Comparison of ENCODE assay signal across 1 cellular context in genomic region chr7:111477462-111478225, GRCh38.
TF ChIP-seq lines count a peak whose summit lies in the region.

No MANE protein-coding gene starts in this region.

TF ChIP-seq in K562, 482 proteins besides CTCF, POLR2A, EP300 and RAD21 (continued from another document):
- TF ChIP-seq PKNOX1 (IDR thresholded peaks at IDR 0.05) (peak; percentile 61; the same call in 1 of the 2 replicates), RFX5 (IDR thresholded peaks at IDR 0.05; ENCODE audit: low read depth, low read length) (no peak), RBM25 (IDR thresholded peaks at IDR 0.05; ENCODE audit: low read depth, low read length, severe bottlenecking) (peak; percentile 64), TCF3 (CRISPR knock-in tag; IDR thresholded peaks at IDR 0.05) (peak; percentile 91), RCOR1 (IDR thresholded peaks at IDR 0.05; ENCODE audit: borderline replicate concordance in 1 of 2, low read depth in 2 of 2, low read length in 2 of 2) (peak in 1 of 2 experiments; percentile 89; a peak in 3 of 4 replicates), SMAD1 (IDR thresholded peaks at IDR 0.05; ENCODE audit: low read depth, low read length, partially characterized antibody) (no peak), HMGXB4 (CRISPR knock-in tag; IDR thresholded peaks at IDR 0.05) (no peak), MECOM (CRISPR knock-in tag; IDR thresholded peaks at IDR 0.05) (peak; percentile 77), NR2C1 (IDR thresholded peaks at IDR 0.05) (no peak; the same call in 1 of the 2 replicates), NR2C1 (tag; IDR thresholded peaks at IDR 0.05) (peak; percentile 64), CBX5 (IDR thresholded peaks at IDR 0.05; ENCODE audit: borderline replicate concordance, low read depth) (peak; percentile 52; the same call in 1 of the 2 replicates), TAL1 (IDR thresholded peaks at IDR 0.05) (peak; percentile 80), MCM3 (IDR thresholded peaks at IDR 0.05) (no peak), ZNF24 (IDR thresholded peaks at IDR 0.05) (no peak), SOX6 (IDR thresholded peaks at IDR 0.05) (peak; percentile 54)
- TF ChIP-seq, protein P1, sequence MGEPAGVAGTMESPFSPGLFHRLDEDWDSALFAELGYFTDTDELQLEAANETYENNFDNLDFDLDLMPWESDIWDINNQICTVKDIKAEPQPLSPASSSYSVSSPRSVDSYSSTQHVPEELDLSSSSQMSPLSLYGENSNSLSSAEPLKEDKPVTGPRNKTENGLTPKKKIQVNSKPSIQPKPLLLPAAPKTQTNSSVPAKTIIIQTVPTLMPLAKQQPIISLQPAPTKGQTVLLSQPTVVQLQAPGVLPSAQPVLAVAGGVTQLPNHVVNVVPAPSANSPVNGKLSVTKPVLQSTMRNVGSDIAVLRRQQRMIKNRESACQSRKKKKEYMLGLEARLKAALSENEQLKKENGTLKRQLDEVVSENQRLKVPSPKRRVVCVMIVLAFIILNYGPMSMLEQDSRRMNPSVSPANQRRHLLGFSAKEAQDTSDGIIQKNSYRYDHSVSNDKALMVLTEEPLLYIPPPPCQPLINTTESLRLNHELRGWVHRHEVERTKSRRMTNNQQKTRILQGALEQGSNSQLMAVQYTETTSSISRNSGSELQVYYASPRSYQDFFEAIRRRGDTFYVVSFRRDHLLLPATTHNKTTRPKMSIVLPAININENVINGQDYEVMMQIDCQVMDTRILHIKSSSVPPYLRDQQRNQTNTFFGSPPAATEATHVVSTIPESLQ (CRISPR knock-in tag; IDR thresholded peaks at IDR 0.05), result no peak; the same call in 1 of the 2 replicates
- TF ChIP-seq, protein P2, sequence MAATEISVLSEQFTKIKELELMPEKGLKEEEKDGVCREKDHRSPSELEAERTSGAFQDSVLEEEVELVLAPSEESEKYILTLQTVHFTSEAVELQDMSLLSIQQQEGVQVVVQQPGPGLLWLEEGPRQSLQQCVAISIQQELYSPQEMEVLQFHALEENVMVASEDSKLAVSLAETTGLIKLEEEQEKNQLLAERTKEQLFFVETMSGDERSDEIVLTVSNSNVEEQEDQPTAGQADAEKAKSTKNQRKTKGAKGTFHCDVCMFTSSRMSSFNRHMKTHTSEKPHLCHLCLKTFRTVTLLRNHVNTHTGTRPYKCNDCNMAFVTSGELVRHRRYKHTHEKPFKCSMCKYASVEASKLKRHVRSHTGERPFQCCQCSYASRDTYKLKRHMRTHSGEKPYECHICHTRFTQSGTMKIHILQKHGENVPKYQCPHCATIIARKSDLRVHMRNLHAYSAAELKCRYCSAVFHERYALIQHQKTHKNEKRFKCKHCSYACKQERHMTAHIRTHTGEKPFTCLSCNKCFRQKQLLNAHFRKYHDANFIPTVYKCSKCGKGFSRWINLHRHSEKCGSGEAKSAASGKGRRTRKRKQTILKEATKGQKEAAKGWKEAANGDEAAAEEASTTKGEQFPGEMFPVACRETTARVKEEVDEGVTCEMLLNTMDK (IDR thresholded peaks at IDR 0.05; ENCODE audit: borderline replicate concordance, insufficient read depth, low read depth, low read length, poor library complexity, severe bottlenecking), result no peak
- TF ChIP-seq, protein P3, sequence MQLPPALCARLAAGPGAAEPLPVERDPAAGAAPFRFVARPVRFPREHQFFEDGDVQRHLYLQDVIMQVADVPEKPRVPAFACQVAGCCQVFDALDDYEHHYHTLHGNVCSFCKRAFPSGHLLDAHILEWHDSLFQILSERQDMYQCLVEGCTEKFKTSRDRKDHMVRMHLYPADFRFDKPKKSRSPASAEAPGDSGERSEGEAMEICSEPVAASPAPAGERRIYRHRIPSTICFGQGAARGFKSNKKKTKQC (CRISPR knock-in tag; IDR thresholded peaks at IDR 0.05), result no peak
- TF ChIP-seq, protein P4, sequence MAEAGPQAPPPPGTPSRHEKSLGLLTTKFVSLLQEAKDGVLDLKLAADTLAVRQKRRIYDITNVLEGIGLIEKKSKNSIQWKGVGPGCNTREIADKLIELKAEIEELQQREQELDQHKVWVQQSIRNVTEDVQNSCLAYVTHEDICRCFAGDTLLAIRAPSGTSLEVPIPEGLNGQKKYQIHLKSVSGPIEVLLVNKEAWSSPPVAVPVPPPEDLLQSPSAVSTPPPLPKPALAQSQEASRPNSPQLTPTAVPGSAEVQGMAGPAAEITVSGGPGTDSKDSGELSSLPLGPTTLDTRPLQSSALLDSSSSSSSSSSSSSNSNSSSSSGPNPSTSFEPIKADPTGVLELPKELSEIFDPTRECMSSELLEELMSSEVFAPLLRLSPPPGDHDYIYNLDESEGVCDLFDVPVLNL (CRISPR knock-in tag; IDR thresholded peaks at IDR 0.05; ENCODE audit: low read depth), result no peak
